Comparison of ENCODE assay signal across 11 cellular contexts in the genomic region with DNA sequence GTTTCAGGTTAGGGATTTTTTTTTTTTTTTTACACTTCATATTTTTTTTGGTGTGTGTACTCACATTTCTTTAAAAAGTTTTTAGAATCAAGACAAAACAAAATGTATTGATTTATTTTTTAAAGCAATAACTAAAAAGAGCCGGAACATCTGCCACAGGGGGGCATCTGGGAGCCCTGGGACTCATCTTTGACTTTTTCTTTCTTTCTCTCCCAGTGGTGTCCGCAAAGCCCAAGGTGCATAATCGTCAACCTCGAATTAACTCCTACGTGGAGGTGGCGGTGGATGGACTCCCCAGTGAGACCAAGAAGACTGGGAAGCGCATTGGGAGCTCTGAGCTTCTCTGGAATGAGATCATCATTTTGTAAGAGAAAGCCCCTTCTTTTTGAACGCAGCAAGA. TPM values are rescaled to one million over a fixed set of nuclear protein-coding genes. Genes with fewer than 3 reads are reported as not detected.
DNase-seq lines count a peak whose midpoint lies in the region; ATAC-seq and TF ChIP-seq lines count a peak whose summit lies in the region.
"Had no signal": no experiment of that assay in that cellular context is flagged by ENCODE, and none has a peak within 500 bp of the region (broad histone marks: within the 10 kb centered on the region; RNA-seq: fewer than 3 reads in every experiment).

No MANE protein-coding gene starts in this region.

- ATAC-seq in HG03520 (IDR thresholded peaks at IDR 0.05; ENCODE audit: unreplicated experiment): no peak
- ATAC-seq in activated T-helper 17 cell treated with anti-CD3 and anti-CD28 coated beads, Interleukin-2, amount 50 U/mL, for 72 hours (replicated peaks): no peak
- ATAC-seq: activated naive CD8-positive, alpha-beta T cell treated with anti-CD3 and anti-CD28 coated beads, Interleukin-2, amount 50 U/mL, for 24 hours had no signal

- H2AFZ ChIP-seq in smooth muscle cell (ENCODE audit: low read depth): no peak overlapping the region

- no peak overlapping the region for H3K4me2 ChIP-seq in smooth muscle cell

- H3K4me3 ChIP-seq in adipocyte (ENCODE audit: low read length): no peak overlapping the region
- H3K4me3 ChIP-seq in foreskin fibroblast (ENCODE audit: low read depth in 1 of 2, low read length in 2 of 2): no peak overlapping the region
- no peak overlapping the region for H3K4me3 ChIP-seq in smooth muscle cell
- H3K4me3 ChIP-seq: SK-N-MC had no signal

- peaks cover 72% of the 10 kb centered on the region for H3K36me3 Mint-ChIP-seq in activated T-helper 17 cell treated with anti-CD3 and anti-CD28 coated beads, Interleukin-2, amount 50 U/mL, for 72 hours (ENCODE audit: low read depth)

- 79% methylated on average over 8 of the region's 8 CpGs for WGBS in smooth muscle cell (ENCODE audit: low lambda C conversion rate)

- H3K9me3 ChIP-seq in adipocyte (ENCODE audit: control insufficient read depth, low read length) (no peaks in the 10 kb centered on the region), smooth muscle cell (replicated peaks; ENCODE audit: low read depth) (no peaks in the 10 kb centered on the region)

- H3K4me1 ChIP-seq in adipocyte (ENCODE audit: control insufficient read depth, insufficient read depth, low read length): peaks cover 26% of the 10 kb centered on the region
- peaks cover 4% of the 10 kb centered on the region for H3K4me1 ChIP-seq in smooth muscle cell (ENCODE audit: low read depth)

- H3K27ac ChIP-seq in smooth muscle cell (ENCODE audit: low read depth): no peak overlapping the region
- H3K27ac ChIP-seq: SK-N-MC had no signal

- TF ChIP-seq CTCF in foreskin fibroblast (IDR thresholded peaks at IDR 0.05; ENCODE audit: low read depth, low read length) (peak; percentile 38), smooth muscle cell (IDR thresholded peaks at IDR 0.05; ENCODE audit: borderline replicate concordance, insufficient read depth, poor library complexity, severe bottlenecking) (peak; percentile 35)

- H3K9ac ChIP-seq in adipocyte (ENCODE audit: low read length): no peak overlapping the region
- no peak overlapping the region for H3K9ac ChIP-seq in smooth muscle cell (ENCODE audit: low read depth)

- H3K79me2 ChIP-seq in smooth muscle cell (ENCODE audit: low read depth): peaks cover 5% of the 10 kb centered on the region

- no peaks in the 10 kb centered on the region for H3K27me3 Mint-ChIP-seq in activated T-helper 17 cell treated with anti-CD3 and anti-CD28 coated beads, Interleukin-2, amount 50 U/mL, for 72 hours
- H3K27me3 Mint-ChIP-seq: activated CD4-positive, alpha-beta memory T cell treated with anti-CD3 and anti-CD28 coated beads, Interleukin-2, amount 10 ng/mL, durations not matched to agents 7 days and 5 days; activated naive CD8-positive, alpha-beta T cell treated with anti-CD3 and anti-CD28 coated beads, Interleukin-2, amount 50 U/mL, for 24 hours had no signal

- DNase-seq in ELR (ENCODE audit: low read depth) (peak; percentile 8), adipocyte (ENCODE audit: low read depth) (peak; percentile 11), foreskin fibroblast (peak in 1 of 2 donors; percentile 53), smooth muscle cell (lab: John Stamatoyannopoulos, UW; ENCODE audit: unreplicated experiment) (no peak)
- DNase-seq in stimulated activated CD4-positive, alpha-beta T cell treated with anti-CD3 and anti-CD28 coated beads, Interleukin-4, amount 100 ng/mL, for 24 hours: no peak
- DNase-seq: activated CD4-positive, alpha-beta memory T cell treated with anti-CD3 and anti-CD28 coated beads, Interleukin-2, amount 10 ng/mL, durations not matched to agents 7 days and 5 days; activated naive CD8-positive, alpha-beta T cell treated with anti-CD3 and anti-CD28 coated beads, Interleukin-2, amount 50 U/mL, for 24 hours; stimulated activated CD8-positive, alpha-beta memory T cell treated with anti-CD3 and anti-CD28 coated beads, Interleukin-4, amount 100 ng/mL, for 48 hours had no signal

- no peak overlapping the region for H3K27ac Mint-ChIP-seq in activated T-helper 17 cell treated with anti-CD3 and anti-CD28 coated beads, Interleukin-2, amount 50 U/mL, for 72 hours
- H3K27ac Mint-ChIP-seq: activated CD4-positive, alpha-beta memory T cell treated with anti-CD3 and anti-CD28 coated beads, Interleukin-2, amount 10 ng/mL, durations not matched to agents 7 days and 5 days; activated naive CD8-positive, alpha-beta T cell treated with anti-CD3 and anti-CD28 coated beads, Interleukin-2, amount 50 U/mL, for 24 hours had no signal

- H3K27me3 ChIP-seq in adipocyte (replicated peaks; ENCODE audit: control insufficient read depth, insufficient read depth, low read length) (no peaks in the 10 kb centered on the region), smooth muscle cell (ENCODE audit: low read depth) (no peaks in the 10 kb centered on the region)

- no peaks in the 10 kb centered on the region for H3K9me3 Mint-ChIP-seq in activated T-helper 17 cell treated with anti-CD3 and anti-CD28 coated beads, Interleukin-2, amount 50 U/mL, for 72 hours
- H3K9me3 Mint-ChIP-seq: activated CD4-positive, alpha-beta memory T cell treated with anti-CD3 and anti-CD28 coated beads, Interleukin-2, amount 10 ng/mL, durations not matched to agents 7 days and 5 days; activated naive CD8-positive, alpha-beta T cell treated with anti-CD3 and anti-CD28 coated beads, Interleukin-2, amount 50 U/mL, for 24 hours had no signal

- no peaks in the 10 kb centered on the region for H3F3A ChIP-seq in smooth muscle cell (ENCODE audit: low read depth)

- H3K36me3 ChIP-seq in adipocyte (ENCODE audit: control insufficient read depth, insufficient read depth, low read length, severe bottlenecking) (peaks cover 12% of the 10 kb centered on the region), smooth muscle cell (ENCODE audit: low read depth) (no peaks in the 10 kb centered on the region)

- no peaks in the 10 kb centered on the region for H4K20me1 ChIP-seq in smooth muscle cell (ENCODE audit: low read depth)

- H3K4me1 Mint-ChIP-seq in activated T-helper 17 cell treated with anti-CD3 and anti-CD28 coated beads, Interleukin-2, amount 50 U/mL, for 72 hours: no peaks in the 10 kb centered on the region
- H3K4me1 Mint-ChIP-seq: activated CD4-positive, alpha-beta memory T cell treated with anti-CD3 and anti-CD28 coated beads, Interleukin-2, amount 10 ng/mL, durations not matched to agents 7 days and 5 days; activated naive CD8-positive, alpha-beta T cell treated with anti-CD3 and anti-CD28 coated beads, Interleukin-2, amount 50 U/mL, for 24 hours had no signal

- no peak overlapping the region for H3K4me3 Mint-ChIP-seq in activated T-helper 17 cell treated with anti-CD3 and anti-CD28 coated beads, Interleukin-2, amount 50 U/mL, for 72 hours
- H3K4me3 Mint-ChIP-seq: activated CD4-positive, alpha-beta memory T cell treated with anti-CD3 and anti-CD28 coated beads, Interleukin-2, amount 10 ng/mL, durations not matched to agents 7 days and 5 days; activated naive CD8-positive, alpha-beta T cell treated with anti-CD3 and anti-CD28 coated beads, Interleukin-2, amount 50 U/mL, for 24 hours had no signal

RNA-seq across cellular contexts. Expression of a gene that starts 36.3 kb away (rescaled TPM):
- total RNA-seq in smooth muscle cell: 7.8 and 17.1 TPM in 2 replicates
- polyA plus RNA-seq in smooth muscle cell: 9.0 and 12.9 TPM in 2 replicates
- 10 to 100 TPM; 55.1 to 55.7 TPM for total RNA-seq in activated T-helper 17 cell treated with anti-CD3 and anti-CD28 coated beads, Interleukin-2, amount 50 U/mL, for 72 hours

RNA-seq across cellular contexts. Expression of a gene that starts 43.7 kb away (rescaled TPM):
- 12.7 and 24.2 TPM in 2 replicates for total RNA-seq in smooth muscle cell
- polyA plus RNA-seq in smooth muscle cell: 20.6 and 22.7 TPM in 2 replicates
- 10 to 100 TPM; 92.0 to 95.9 TPM for total RNA-seq in activated T-helper 17 cell treated with anti-CD3 and anti-CD28 coated beads, Interleukin-2, amount 50 U/mL, for 72 hours

Comparison
In these comparisons a context has a peak if more than half of its experiments do, and no peak if none do; other contexts are left out.
1. DNase-seq: peak in ELR (single experiment) and adipocyte (single experiment); none in smooth muscle cell (single experiment) and stimulated activated CD4-positive, alpha-beta T cell treated with anti-CD3 and anti-CD28 coated beads, Interleukin-4, amount 100 ng/mL, for 24 hours (single experiment).